12 cellular contexts compared by ENCODE assay signal in genomic region chr4:145909773-145910172, GRCh38. TPM values are rescaled to one million over a fixed set of nuclear protein-coding genes. Genes with fewer than 3 reads are reported as not detected.
DNase-seq lines count a peak whose midpoint lies in the region; ATAC-seq, FAIRE-seq and TF ChIP-seq lines count a peak whose summit lies in the region.
"Had no signal": no experiment of that assay in that cellular context is flagged by ENCODE, and none has a peak within 500 bp of the region (broad histone marks: within the 10 kb centered on the region; RNA-seq: fewer than 3 reads in every experiment).

No MANE protein-coding gene starts in this region.

- TF ChIP-seq POLR2A in GM12891 (IDR thresholded peaks at IDR 0.05; ENCODE audit: low read depth, low read length), result no peak

- no peaks in the 10 kb centered on the region for H3K27me3 ChIP-seq in right atrium auricular region

- no peak for TF ChIP-seq CTCF in WTC11 (IDR thresholded peaks at IDR 0.05)
- no peak for TF ChIP-seq CTCF in right atrium auricular region (IDR thresholded peaks at IDR 0.05)

- no peaks in the 10 kb centered on the region for H3K27me3 Mint-ChIP-seq in WTC11 (ENCODE audit: low read depth)
- H3K27me3 Mint-ChIP-seq: activated naive CD8-positive, alpha-beta T cell; CD4-positive, alpha-beta memory T cell had no signal

- H3K36me3 ChIP-seq in right atrium auricular region, result no peaks in the 10 kb centered on the region

- FAIRE-seq in GM12891 (lab: Jason Lieb, UNC), result no peak

- POLR2A ChIA-PET in WTC11 (lab: Charles Lee), result no interaction called here

- H3K4me1 ChIP-seq in right atrium auricular region, result peaks cover 0 to 36% of the 10 kb centered on the region in 2 donors

- H3K27ac Mint-ChIP-seq in WTC11, result peak overlapping the region; percentile 99
- H3K27ac Mint-ChIP-seq: CD4-positive, alpha-beta memory T cell had no signal

- H3K9me3 ChIP-seq in right atrium auricular region, result no peaks in the 10 kb centered on the region

- peaks cover 71% of the 10 kb centered on the region for H3K4me1 Mint-ChIP-seq in WTC11

- DNase-seq in GM12891 (ENCODE audit: insufficient read length, low spot score) (no peak), WTC11 (ENCODE audit: low spot score) (no peak), right atrium auricular region (ENCODE audit: low spot score) (no peak), renal cortical epithelial cell (ENCODE audit: low read depth) (peak; percentile 68), DMS114 treated with DMSO at 0.1 percent for 48 hours (lab: John Stamatoyannopoulos, UW; ENCODE audit: unreplicated experiment) (no peak)
- no peak for DNase-seq in stimulated activated naive CD8-positive, alpha-beta T cell treated with anti-CD3 and anti-CD28 coated beads, Interleukin-15, Interleukin-2, amounts not matched to agents 100 U/mL and 50 U/mL, for 24 hours
- no peak for DNase-seq in stimulated activated CD4-positive, alpha-beta T cell treated with anti-CD3 and anti-CD28 coated beads, Interleukin-4, amount 100 ng/mL, for 4 hours
- DNase-seq: activated CD4-positive, alpha-beta T cell treated with anti-CD3 and anti-CD28 coated beads for 48 hours; CD4-positive, alpha-beta memory T cell; NCI-H146 had no signal

- peak; percentile 44 for ATAC-seq in WTC11
- ATAC-seq in stimulated activated naive CD8-positive, alpha-beta T cell treated with anti-CD3 and anti-CD28 coated beads, Interleukin-15, Interleukin-2, amounts not matched to agents 100 U/mL and 50 U/mL, for 24 hours, result no peak
- no peak for ATAC-seq in GM21515 (IDR thresholded peaks at IDR 0.05; ENCODE audit: unreplicated experiment)

- H3K27ac ChIP-seq in right atrium auricular region, result peak overlapping the region; percentile 74 to 91

- H3K4me3 ChIP-seq in right atrium auricular region, result peak overlapping the region; percentile 26 to 49

- peak overlapping the region; percentile 15; the same call in 1 of the 2 replicates for H3K4me3 Mint-ChIP-seq in WTC11
- H3K4me3 Mint-ChIP-seq: activated naive CD8-positive, alpha-beta T cell had no signal

- no peaks in the 10 kb centered on the region for H3K9me3 Mint-ChIP-seq in WTC11
- H3K9me3 Mint-ChIP-seq: CD4-positive, alpha-beta memory T cell had no signal

- no peaks in the 10 kb centered on the region for H3K36me3 Mint-ChIP-seq in WTC11

- CTCF ChIA-PET in WTC11 (lab: Charles Lee), result no interaction called here

TF ChIP-seq in GM12891, 5 proteins besides CTCF, POLR2A, EP300 and RAD21:
- TF ChIP-seq SPI1 (IDR thresholded peaks at IDR 0.05; ENCODE audit: low read depth, low read length), result peak; percentile 56; the same call in 1 of the 2 replicates
- TF ChIP-seq POU2F2 (IDR thresholded peaks at IDR 0.05; ENCODE audit: low read depth, low read length), result no peak

TF ChIP-seq in WTC11, 78 proteins besides CTCF, POLR2A, EP300 and RAD21:
- TF ChIP-seq GRHL2 (CRISPR knock-in tag; IDR thresholded peaks at IDR 0.05; ENCODE audit: insufficient replicate concordance, severe bottlenecking) (no peak), ZNF423 (CRISPR knock-in tag; IDR thresholded peaks at IDR 0.05) (no peak), JAZF1 (CRISPR knock-in tag; IDR thresholded peaks at IDR 0.05) (no peak), USF2 (CRISPR knock-in tag; IDR thresholded peaks at IDR 0.05) (no peak), NR1H2 (CRISPR knock-in tag; IDR thresholded peaks at IDR 0.05) (no peak), MYBL2 (CRISPR knock-in tag; IDR thresholded peaks at IDR 0.05) (no peak), HMGXB4 (CRISPR knock-in tag; IDR thresholded peaks at IDR 0.05) (no peak), PREB (CRISPR knock-in tag; IDR thresholded peaks at IDR 0.05; ENCODE audit: borderline replicate concordance) (no peak), CREM (CRISPR knock-in tag; IDR thresholded peaks at IDR 0.05) (no peak), ZNF263 (CRISPR knock-in tag; IDR thresholded peaks at IDR 0.05; ENCODE audit: low read depth) (no peak), NFATC4 (CRISPR knock-in tag; IDR thresholded peaks at IDR 0.05) (no peak), ELF4 (CRISPR knock-in tag; IDR thresholded peaks at IDR 0.05; ENCODE audit: low read depth) (no peak), EMX1 (CRISPR knock-in tag; IDR thresholded peaks at IDR 0.05) (no peak), ZNF121 (CRISPR knock-in tag; IDR thresholded peaks at IDR 0.05) (no peak), USF1 (CRISPR knock-in tag; IDR thresholded peaks at IDR 0.05) (no peak), GTF2I (CRISPR knock-in tag; conservative IDR thresholded peaks at IDR 0.05) (no peak), JUN (CRISPR knock-in tag; IDR thresholded peaks at IDR 0.05) (no peak)
- TF ChIP-seq, protein P1, sequence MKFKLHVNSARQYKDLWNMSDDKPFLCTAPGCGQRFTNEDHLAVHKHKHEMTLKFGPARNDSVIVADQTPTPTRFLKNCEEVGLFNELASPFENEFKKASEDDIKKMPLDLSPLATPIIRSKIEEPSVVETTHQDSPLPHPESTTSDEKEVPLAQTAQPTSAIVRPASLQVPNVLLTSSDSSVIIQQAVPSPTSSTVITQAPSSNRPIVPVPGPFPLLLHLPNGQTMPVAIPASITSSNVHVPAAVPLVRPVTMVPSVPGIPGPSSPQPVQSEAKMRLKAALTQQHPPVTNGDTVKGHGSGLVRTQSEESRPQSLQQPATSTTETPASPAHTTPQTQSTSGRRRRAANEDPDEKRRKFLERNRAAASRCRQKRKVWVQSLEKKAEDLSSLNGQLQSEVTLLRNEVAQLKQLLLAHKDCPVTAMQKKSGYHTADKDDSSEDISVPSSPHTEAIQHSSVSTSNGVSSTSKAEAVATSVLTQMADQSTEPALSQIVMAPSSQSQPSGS (CRISPR knock-in tag; IDR thresholded peaks at IDR 0.05; ENCODE audit: borderline replicate concordance, low read depth), result no peak
- TF ChIP-seq, protein P2, sequence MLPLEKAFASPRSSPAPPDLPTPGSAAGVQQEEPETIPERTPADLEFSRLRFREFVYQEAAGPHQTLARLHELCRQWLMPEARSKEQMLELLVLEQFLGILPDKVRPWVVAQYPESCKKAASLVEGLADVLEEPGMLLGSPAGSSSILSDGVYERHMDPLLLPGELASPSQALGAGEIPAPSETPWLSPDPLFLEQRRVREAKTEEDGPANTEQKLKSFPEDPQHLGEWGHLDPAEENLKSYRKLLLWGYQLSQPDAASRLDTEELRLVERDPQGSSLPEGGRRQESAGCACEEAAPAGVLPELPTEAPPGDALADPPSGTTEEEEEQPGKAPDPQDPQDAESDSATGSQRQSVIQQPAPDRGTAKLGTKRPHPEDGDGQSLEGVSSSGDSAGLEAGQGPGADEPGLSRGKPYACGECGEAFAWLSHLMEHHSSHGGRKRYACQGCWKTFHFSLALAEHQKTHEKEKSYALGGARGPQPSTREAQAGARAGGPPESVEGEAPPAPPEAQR (CRISPR knock-in tag; IDR thresholded peaks at IDR 0.05), result no peak
TF ChIP-seq in WTC11: peak in this region for 0.

RNA-seq across cellular contexts. Expression of gene ZNF827, which starts 28.9 kb away (rescaled TPM):
- polyA plus RNA-seq in GM12891 (2012; ENCODE audit: low read depth, missing spikeins), result 9.4 TPM
- 25.0 to 26.8 TPM (median 25.6 TPM) in 3 replicates for total RNA-seq in WTC11 (2021)
- total RNA-seq in right atrium auricular region, result 10 to 100 TPM in 1 of 2 donors, 1 to 10 TPM in 1; 8.5 to 16.9 TPM
- 4.7 and 24.5 TPM in 2 replicates for total RNA-seq in renal cortical epithelial cell
